ENCODE assay signal across 1 cellular context in genomic region chr15:40564591-40565332, GRCh38.
TF ChIP-seq lines count a peak whose summit lies in the region.

CCDC32 (minus strand) TSS chr15:40565042; CDS start chr15:40563015, 2,027 bp downstream.

TF ChIP-seq in GM12878, 131 proteins besides CTCF, POLR2A, EP300 and RAD21 (continued from another document and continues in another):
- TF ChIP-seq MLLT1 (IDR thresholded peaks at IDR 0.05) (no peak), TCF7 (IDR thresholded peaks at IDR 0.05; ENCODE audit: borderline replicate concordance) (no peak), HSF1 (IDR thresholded peaks at IDR 0.05; ENCODE audit: low read depth, low read length) (no peak), GATAD2B (conservative IDR thresholded peaks at IDR 0.05; ENCODE audit: low read depth) (peak; percentile 43; the same call in 1 of the 2 replicates), CEBPB (IDR thresholded peaks at IDR 0.05; ENCODE audit: borderline replicate concordance in 1 of 2, low read depth in 2 of 2, low read length in 2 of 2) (no peak), REST (IDR thresholded peaks at IDR 0.05; ENCODE audit: low read depth, low read length) (no peak), ZBTB11 (CRISPR knock-in tag; IDR thresholded peaks at IDR 0.05) (no peak), ZNF274 (IDR thresholded peaks at IDR 0.05; ENCODE audit: insufficient read depth, insufficient read length) (no peak), JUNB (IDR thresholded peaks at IDR 0.05) (no peak), NRF1 (conservative IDR thresholded peaks at IDR 0.05; ENCODE audit: low read depth, low read length) (no peak), BHLHE40 (IDR thresholded peaks at IDR 0.05; ENCODE audit: borderline replicate concordance in 1 of 2, low read depth in 2 of 2, low read length in 1 of 2) (peak; percentile 92 to 94), CUX1 (IDR thresholded peaks at IDR 0.05; ENCODE audit: insufficient replicate concordance, low read depth, low read length) (peak; percentile 14), RELA (IDR thresholded peaks at IDR 0.05; ENCODE audit: borderline replicate concordance, partially characterized antibody) (peak; percentile 29), CBFB (IDR thresholded peaks at IDR 0.05; ENCODE audit: low read depth) (no peak), PRDM15 (CRISPR knock-in tag; IDR thresholded peaks at IDR 0.05) (no peak), LARP7 (IDR thresholded peaks at IDR 0.05) (peak; percentile 25; the same call in 1 of the 2 replicates), HDAC2 (IDR thresholded peaks at IDR 0.05) (no peak), FOS (IDR thresholded peaks at IDR 0.05; ENCODE audit: borderline replicate concordance, extremely low read depth, insufficient read length) (peak; percentile 30), POU2F2 (IDR thresholded peaks at IDR 0.05; ENCODE audit: borderline replicate concordance, low read depth, low read length) (no peak), ATF7 (IDR thresholded peaks at IDR 0.05; ENCODE audit: low read depth) (no peak; the same call in 1 of the 2 replicates), PAX8 (IDR thresholded peaks at IDR 0.05) (no peak), TCF3 (IDR thresholded peaks at IDR 0.05; ENCODE audit: borderline replicate concordance, insufficient read depth, low read depth, low read length) (no peak), TAF1 (IDR thresholded peaks at IDR 0.05; ENCODE audit: borderline replicate concordance, low read depth, low read length) (0 out of 2 replicates have a peak, but pooled peaks have one; percentile 78), MTA2 (IDR thresholded peaks at IDR 0.05; ENCODE audit: low read depth) (0 out of 2 replicates have a peak, but pooled peaks have one; percentile 14), IKZF2 (IDR thresholded peaks at IDR 0.05) (peak; percentile 10 to 68; a peak in 2 of 4 replicates), ZNF24 (IDR thresholded peaks at IDR 0.05) (no peak), ZBTB40 (IDR thresholded peaks at IDR 0.05; ENCODE audit: borderline replicate concordance) (0 out of 2 replicates have a peak, but pooled peaks have one; percentile 28), TARDBP (IDR thresholded peaks at IDR 0.05; ENCODE audit: borderline replicate concordance) (no peak), STAT3 (IDR thresholded peaks at IDR 0.05; ENCODE audit: low read depth, low read length) (no peak), BMI1 (IDR thresholded peaks at IDR 0.05; ENCODE audit: borderline replicate concordance) (peak; percentile 54; the same call in 1 of the 2 replicates), ESRRA (IDR thresholded peaks at IDR 0.05; ENCODE audit: low read length) (no peak), ZSCAN29 (IDR thresholded peaks at IDR 0.05) (no peak), KLF5 (IDR thresholded peaks at IDR 0.05; ENCODE audit: partially characterized antibody) (no peak), CBX3 (IDR thresholded peaks at IDR 0.05; ENCODE audit: borderline replicate concordance, low read depth) (no peak), HDGF (IDR thresholded peaks at IDR 0.05) (peak; percentile 96)
